Comparison of ENCODE assay signal across 1 cellular context in genomic region chr2:37665038-37665437, GRCh38.
TF ChIP-seq lines count a peak whose summit lies in the region.

No MANE protein-coding gene starts in this region.

TF ChIP-seq in SK-N-SH, 30 proteins besides CTCF, POLR2A, EP300 and RAD21 (continued from another document):
- TF ChIP-seq REST (IDR thresholded peaks at IDR 0.05; ENCODE audit: low read depth, low read length) (no peak), PBX3 (IDR thresholded peaks at IDR 0.05) (no peak), FOXJ3 (CRISPR knock-in tag; IDR thresholded peaks at IDR 0.05) (no peak), FOXM1 (IDR thresholded peaks at IDR 0.05; ENCODE audit: low read depth) (no peak), NFIC (IDR thresholded peaks at IDR 0.05; ENCODE audit: borderline replicate concordance) (no peak), RFX5 (IDR thresholded peaks at IDR 0.05; ENCODE audit: low read length) (no peak), GATA2 (CRISPR knock-in tag; IDR thresholded peaks at IDR 0.05) (no peak), RCOR1 (IDR thresholded peaks at IDR 0.05; ENCODE audit: low read length) (no peak), ELF1 (IDR thresholded peaks at IDR 0.05) (no peak), RXRA (IDR thresholded peaks at IDR 0.05; ENCODE audit: borderline replicate concordance, low read depth) (no peak), USF1 (IDR thresholded peaks at IDR 0.05; ENCODE audit: borderline replicate concordance, low read depth) (no peak)
